ENCODE assay signal across 8 cellular contexts in the genomic region with DNA sequence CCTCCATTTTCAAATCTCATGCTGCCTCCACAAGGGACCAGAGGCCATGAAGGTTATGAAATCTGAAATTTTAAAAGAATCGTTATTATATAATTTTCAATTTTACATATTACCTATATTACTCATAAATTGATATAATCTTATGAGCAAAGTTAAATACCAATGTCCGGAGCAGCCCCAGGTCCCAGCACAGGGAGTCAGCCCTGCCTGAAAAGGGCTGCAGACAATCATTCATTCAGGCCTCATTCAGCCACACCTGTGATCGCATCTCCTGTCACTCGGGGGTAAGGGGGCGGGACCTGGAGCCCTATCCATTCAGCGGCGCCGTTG.
DNase-seq lines count a peak whose midpoint lies in the region; ATAC-seq and TF ChIP-seq lines count a peak whose summit lies in the region.

No MANE protein-coding gene starts in this region.

- TF ChIP-seq CTCF in retinal pigment epithelial cell (conservative IDR thresholded peaks at IDR 0.05; ENCODE audit: low read depth, low read length), result no peak

- H3K4me1 Mint-ChIP-seq in activated T-cell treated with anti-CD3 and anti-CD28 coated beads, Interleukin-2, amount 50 U/mL, for 72 hours (ENCODE audit: low read depth), result peaks cover 16% of the 10 kb centered on the region

- ATAC-seq in activated T-cell treated with anti-CD3 and anti-CD28 coated beads, Interleukin-2, amount 50 U/mL, for 72 hours (replicated peaks in 1 of 2), result peak in 1 of 2 donors; percentile 87
- ATAC-seq in HG03064 (IDR thresholded peaks at IDR 0.05; ENCODE audit: low read depth, unreplicated experiment) (peak; percentile 85), SK-N-SH treated with all-trans-retinoic acid at 6 μM for 48 hours (peak; percentile 98; the same call in 2 of the 3 replicates), HG03354 (IDR thresholded peaks at IDR 0.05; ENCODE audit: poor library complexity, severe bottlenecking, unreplicated experiment) (no peak)

- H3K36me3 Mint-ChIP-seq in activated T-cell treated with anti-CD3 and anti-CD28 coated beads, Interleukin-2, amount 50 U/mL, for 72 hours (ENCODE audit: insufficient read depth in 2 of 2), result peaks cover 11 to 19% of the 10 kb centered on the region in 2 donors

- no peaks in the 10 kb centered on the region for H3K27me3 Mint-ChIP-seq in activated T-cell treated with anti-CD3 and anti-CD28 coated beads, Interleukin-2, amount 50 U/mL, for 72 hours (ENCODE audit: low read depth)

- DNase-seq in activated T-cell treated with anti-CD3 and anti-CD28 coated beads, Interleukin-2, amount 50 U/mL, for 72 hours, result no peak
- no peak for DNase-seq in activated T-cell treated with anti-CD3 and anti-CD28 coated beads, Interleukin-2, amount 50 U/mL, for 1 hour
- DNase-seq in fibroblast of peridontal ligament (ENCODE audit: extremely low read depth), result peak; percentile 3
- no peak for DNase-seq in retinal pigment epithelial cell (ENCODE audit: low read depth)
- no peak for DNase-seq in NK-92 treated with Interleukin-12 subunit alpha and Interleukin-12 subunit beta, amount 100 ng/mL, for 24 hours (lab: John Stamatoyannopoulos, UW)

- H3K4me3 Mint-ChIP-seq in activated T-cell treated with anti-CD3 and anti-CD28 coated beads, Interleukin-2, amount 50 U/mL, for 72 hours, result peak overlapping the region; percentile 87 to 96

- H3K27ac Mint-ChIP-seq in activated T-cell treated with anti-CD3 and anti-CD28 coated beads, Interleukin-2, amount 50 U/mL, for 72 hours, result peak overlapping the region; percentile 39

- H3K4me3 ChIP-seq in retinal pigment epithelial cell (ENCODE audit: low read length), result peak overlapping the region; percentile 94

- no peaks in the 10 kb centered on the region for H3K9me3 Mint-ChIP-seq in activated T-cell treated with anti-CD3 and anti-CD28 coated beads, Interleukin-2, amount 50 U/mL, for 72 hours

TF ChIP-seq in SK-N-SH treated with all-trans-retinoic acid at 6 μM for 48 hours, 23 proteins besides CTCF, POLR2A, EP300 and RAD21:
- TF ChIP-seq ZNF70 (CRISPR knock-in tag; IDR thresholded peaks at IDR 0.05) (no peak), PPARA (CRISPR knock-in tag; IDR thresholded peaks at IDR 0.05; ENCODE audit: borderline replicate concordance) (no peak), GLIS3 (CRISPR knock-in tag; IDR thresholded peaks at IDR 0.05) (no peak), ZFP30 (CRISPR knock-in tag; IDR thresholded peaks at IDR 0.05) (no peak), ZC3H10 (CRISPR knock-in tag; IDR thresholded peaks at IDR 0.05) (no peak), OSR1 (CRISPR knock-in tag; IDR thresholded peaks at IDR 0.05) (no peak), CSDC2 (CRISPR knock-in tag; IDR thresholded peaks at IDR 0.05) (no peak), SNAI2 (CRISPR knock-in tag; IDR thresholded peaks at IDR 0.05) (no peak), ZNF565 (CRISPR knock-in tag; conservative IDR thresholded peaks at IDR 0.05; ENCODE audit: low read depth) (no peak)
- TF ChIP-seq, protein P1, sequence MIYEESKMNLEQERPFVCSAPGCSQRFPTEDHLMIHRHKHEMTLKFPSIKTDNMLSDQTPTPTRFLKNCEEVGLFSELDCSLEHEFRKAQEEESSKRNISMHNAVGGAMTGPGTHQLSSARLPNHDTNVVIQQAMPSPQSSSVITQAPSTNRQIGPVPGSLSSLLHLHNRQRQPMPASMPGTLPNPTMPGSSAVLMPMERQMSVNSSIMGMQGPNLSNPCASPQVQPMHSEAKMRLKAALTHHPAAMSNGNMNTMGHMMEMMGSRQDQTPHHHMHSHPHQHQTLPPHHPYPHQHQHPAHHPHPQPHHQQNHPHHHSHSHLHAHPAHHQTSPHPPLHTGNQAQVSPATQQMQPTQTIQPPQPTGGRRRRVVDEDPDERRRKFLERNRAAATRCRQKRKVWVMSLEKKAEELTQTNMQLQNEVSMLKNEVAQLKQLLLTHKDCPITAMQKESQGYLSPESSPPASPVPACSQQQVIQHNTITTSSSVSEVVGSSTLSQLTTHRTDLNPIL (CRISPR knock-in tag; IDR thresholded peaks at IDR 0.05; ENCODE audit: low read depth), result no peak
